ENCODE assay signal across 33 cellular contexts in genomic region chr17:45688353-45688752, GRCh38.
DNase-seq lines count a peak whose midpoint lies in the region; ATAC-seq, FAIRE-seq and TF ChIP-seq lines count a peak whose summit lies in the region.
"Had no signal": no experiment of that assay in that cellular context is flagged by ENCODE, and none has a peak within 500 bp of the region (broad histone marks: within the 10 kb centered on the region; RNA-seq: fewer than 3 reads in every experiment).

No MANE protein-coding gene starts in this region.

- no peaks in the 10 kb centered on the region; the same call in 1 of the 2 replicates for H4K20me1 ChIP-seq in GM12878 (ENCODE audit: control insufficient read depth, insufficient read depth)

- peaks cover 5 to 6% of the 10 kb centered on the region in 2 experiments; a peak in 3 of 4 replicates for H3K27me3 ChIP-seq in GM12878 (replicated peaks in 1 of 2; ENCODE audit: control insufficient read depth in 2 of 2, insufficient read depth in 2 of 2, low read length in 1 of 2)
- H3K27me3 ChIP-seq: cardiac muscle cell had no signal

- in situ Hi-C loops in GM12878 (cut with MboI) = no loop called here

- no peaks in the 10 kb centered on the region for H3K4me1 Mint-ChIP-seq in CD14-positive monocyte
- H3K4me1 Mint-ChIP-seq in activated T-helper 17 cell treated with anti-CD3 and anti-CD28 coated beads, Interleukin-2, amount 50 U/mL, for 72 hours = no peaks in the 10 kb centered on the region
- H3K4me1 Mint-ChIP-seq: endodermal cell, immature natural killer cell had no signal

- POLR2A ChIA-PET in GM12878 (lab: Charles Lee) = no interaction called here

- no peak for TF ChIP-seq POLR2A in GM12878 (IDR thresholded peaks at IDR 0.05; ENCODE audit: low read depth, low read length)

- SMC1A ChIA-PET in GM12878 (lab: Charles Lee; ENCODE audit: uncharacterized antibody, unreplicated experiment) = no interaction called here

- H3K27ac ChIP-seq in GM12878 (ENCODE audit: control insufficient read depth, insufficient read depth) = no peak overlapping the region
- H3K27ac ChIP-seq: cardiac muscle cell, esophagus muscularis mucosa, gastroesophageal sphincter, psoas muscle, stomach, tibial nerve had no signal

- peaks cover 19 to 34% (median 25%) of the 10 kb centered on the region in 3 donors for H3K27me3 Mint-ChIP-seq in CD14-positive monocyte (ENCODE audit: low read depth in 3 of 3)
- H3K27me3 Mint-ChIP-seq in activated T-helper 17 cell treated with anti-CD3 and anti-CD28 coated beads, Interleukin-2, amount 50 U/mL, for 72 hours = peaks cover 26% of the 10 kb centered on the region

- no TSS peak for BruUV-seq in GM12878 (replicated peaks; lab: Mats Ljungman, UMichigan)

- intact Hi-C loops in CD14-positive monocyte (cut with micrococcal nuclease) (no loop called here), GM12878 (cut with micrococcal nuclease; ENCODE audit: unreplicated experiment) (no loop called here)

- H3K36me3 ChIP-seq in GM12878 (ENCODE audit: control insufficient read depth in 2 of 2, insufficient read depth in 2 of 2, low read length in 1 of 2) = no peaks in the 10 kb centered on the region
- H3K36me3 ChIP-seq: cardiac muscle cell, esophagus muscularis mucosa, gastroesophageal sphincter, stomach, tibial nerve had no signal

- RAD21 ChIA-PET in GM12878 (lab: Charles Lee; ENCODE audit: unreplicated experiment) = no interaction called here

- DNase-seq in CD14-positive monocyte (ENCODE audit: low spot score) = peak; percentile 24
- DNase-seq in NCI-H1694 treated with DMSO at 0.1 percent for 48 hours (lab: John Stamatoyannopoulos, UW) = peak; percentile 85
- no peak for DNase-seq in GM12878 (ENCODE audit: low read depth, low spot score)
- DNase-seq in medulla oblongata (ENCODE audit: extremely low spot score) = peak; percentile 32
- no peak for DNase-seq in NCI-H187 (lab: John Stamatoyannopoulos, UW)
- DNase-seq: ACHN; activated CD8-positive, alpha-beta T cell treated with anti-CD3 and anti-CD28 coated beads for 36 hours; cortex of kidney; DMS53; endodermal cell; GF-D8; HCEC 1CT; immature natural killer cell; Kasumi-1; left colon; mesenchymal stem cell; NCI-H1048; NCI-H1930; NCI-H345; NCI-H748 treated with DMSO at 0.1 percent for 48 hours; psoas muscle; stimulated activated CD8-positive, alpha-beta memory T cell treated with anti-CD3 and anti-CD28 coated beads, Interleukin-4, amount 100 ng/mL, for 48 hours; stomach; T-helper 2 cell had no signal

- no peak overlapping the region for H2AFZ ChIP-seq in GM12878 (ENCODE audit: control insufficient read depth, low read depth, low read length)

- TF ChIP-seq CTCF in CD14-positive monocyte (IDR thresholded peaks at IDR 0.05) (no peak), GM12878 (IDR thresholded peaks at IDR 0.05 in 2 of 3, conservative IDR thresholded peaks at IDR 0.05 in 1 of 3; ENCODE audit: control insufficient read depth in 2 of 3, extremely low read depth in 1 of 3, insufficient read depth in 1 of 3, low read depth in 3 of 3, low read length in 3 of 3) (no peak)

- H3K9me3 ChIP-seq in GM12878 (replicated peaks; ENCODE audit: control insufficient read depth, insufficient read depth, low read length) = no peaks in the 10 kb centered on the region
- H3K9me3 ChIP-seq: esophagus muscularis mucosa, gastroesophageal sphincter, psoas muscle, stomach, tibial nerve had no signal

- WGBS in GM12878 (ENCODE audit: insufficient coverage, insufficient replicate concordance, low lambda C conversion rate, missing lambda C conversion rate) = 41% methylated on average over 10 of the region's 10 CpGs

- no peaks in the 10 kb centered on the region for H3K4me1 ChIP-seq in GM12878 (ENCODE audit: control insufficient read depth, insufficient read depth, low read length)
- H3K4me1 ChIP-seq: esophagus muscularis mucosa, gastroesophageal sphincter, psoas muscle, stomach, tibial nerve had no signal

- ATAC-seq in GM12878 = no peak
- no peak for ATAC-seq in activated T-helper 17 cell treated with anti-CD3 and anti-CD28 coated beads, Interleukin-2, amount 50 U/mL, for 72 hours (replicated peaks)
- no peak for ATAC-seq in GM18517 (IDR thresholded peaks at IDR 0.05; ENCODE audit: unreplicated experiment)
- ATAC-seq: activated CD8-positive, alpha-beta T cell treated with anti-CD3 and anti-CD28 coated beads for 36 hours; gastroesophageal sphincter; left colon; psoas muscle; SK-N-SH treated with all-trans-retinoic acid at 6 μM for 48 hours had no signal

- H3K9me3 Mint-ChIP-seq in CD14-positive monocyte = no peaks in the 10 kb centered on the region
- no peaks in the 10 kb centered on the region for H3K9me3 Mint-ChIP-seq in activated T-helper 17 cell treated with anti-CD3 and anti-CD28 coated beads, Interleukin-2, amount 50 U/mL, for 72 hours
- H3K9me3 Mint-ChIP-seq: activated CD8-positive, alpha-beta T cell treated with anti-CD3 and anti-CD28 coated beads for 36 hours; activated T-helper 2 cell treated with anti-CD3 and anti-CD28 coated beads, Interferon-gamma antibody, Interleukin-2, Interleukin-4, amounts not matched to agents 10 μg/mL and 5 μg/mL and 100 μg/mL, durations not matched to agents 14 hours and 24 hours and 36 hours; endodermal cell; immature natural killer cell had no signal

- no peaks in the 10 kb centered on the region for H3K36me3 Mint-ChIP-seq in CD14-positive monocyte
- no peaks in the 10 kb centered on the region for H3K36me3 Mint-ChIP-seq in activated T-helper 17 cell treated with anti-CD3 and anti-CD28 coated beads, Interleukin-2, amount 50 U/mL, for 72 hours (ENCODE audit: low read depth)
- H3K36me3 Mint-ChIP-seq: activated naive CD8-positive, alpha-beta T cell; immature natural killer cell had no signal

- CTCF ChIA-PET in GM12878 (lab: Yijun Ruan, JAX) = no interaction called here

- H3K79me2 ChIP-seq in GM12878 (ENCODE audit: control insufficient read depth, insufficient read depth, low read length) = no peaks in the 10 kb centered on the region

- no peak overlapping the region for H3K4me3 Mint-ChIP-seq in CD14-positive monocyte
- no peak overlapping the region for H3K4me3 Mint-ChIP-seq in activated T-helper 17 cell treated with anti-CD3 and anti-CD28 coated beads, Interleukin-2, amount 50 U/mL, for 72 hours
- H3K4me3 Mint-ChIP-seq: activated CD8-positive, alpha-beta T cell treated with anti-CD3 and anti-CD28 coated beads for 36 hours; activated naive CD8-positive, alpha-beta T cell; endodermal cell; immature natural killer cell had no signal

- TF ChIP-seq RAD21 in GM12878 (IDR thresholded peaks at IDR 0.05; ENCODE audit: insufficient read depth, low read depth, low read length) = no peak

- H3K4me2 ChIP-seq in GM12878 (ENCODE audit: control insufficient read depth, insufficient read depth) = no peak overlapping the region

- FAIRE-seq in GM12878 (lab: Jason Lieb, UNC) = no peak

- no peak overlapping the region for H3K27ac Mint-ChIP-seq in CD14-positive monocyte
- no peak overlapping the region for H3K27ac Mint-ChIP-seq in activated T-helper 17 cell treated with anti-CD3 and anti-CD28 coated beads, Interleukin-2, amount 50 U/mL, for 72 hours
- H3K27ac Mint-ChIP-seq: activated CD8-positive, alpha-beta T cell treated with anti-CD3 and anti-CD28 coated beads for 36 hours; activated naive CD8-positive, alpha-beta T cell; activated T-helper 2 cell treated with anti-CD3 and anti-CD28 coated beads, Interferon-gamma antibody, Interleukin-2, Interleukin-4, amounts not matched to agents 10 μg/mL and 5 μg/mL and 100 μg/mL, durations not matched to agents 14 hours and 24 hours and 36 hours; endodermal cell; immature natural killer cell had no signal

- no peak overlapping the region for H3K4me3 ChIP-seq in GM12878
- H3K4me3 ChIP-seq: cardiac muscle cell, esophagus muscularis mucosa, gastroesophageal sphincter, psoas muscle, stomach, tibial nerve had no signal

- TF ChIP-seq EP300 in GM12878 (IDR thresholded peaks at IDR 0.05; ENCODE audit: borderline replicate concordance in 1 of 2, control insufficient read depth in 1 of 2, low read depth in 2 of 2, low read length in 2 of 2) = no peak

- no peak overlapping the region for H3K9ac ChIP-seq in GM12878 (ENCODE audit: control insufficient read depth, insufficient read depth, low read length)

TF ChIP-seq in GM12878, 131 proteins besides CTCF, POLR2A, EP300 and RAD21:
- TF ChIP-seq, protein P1, sequence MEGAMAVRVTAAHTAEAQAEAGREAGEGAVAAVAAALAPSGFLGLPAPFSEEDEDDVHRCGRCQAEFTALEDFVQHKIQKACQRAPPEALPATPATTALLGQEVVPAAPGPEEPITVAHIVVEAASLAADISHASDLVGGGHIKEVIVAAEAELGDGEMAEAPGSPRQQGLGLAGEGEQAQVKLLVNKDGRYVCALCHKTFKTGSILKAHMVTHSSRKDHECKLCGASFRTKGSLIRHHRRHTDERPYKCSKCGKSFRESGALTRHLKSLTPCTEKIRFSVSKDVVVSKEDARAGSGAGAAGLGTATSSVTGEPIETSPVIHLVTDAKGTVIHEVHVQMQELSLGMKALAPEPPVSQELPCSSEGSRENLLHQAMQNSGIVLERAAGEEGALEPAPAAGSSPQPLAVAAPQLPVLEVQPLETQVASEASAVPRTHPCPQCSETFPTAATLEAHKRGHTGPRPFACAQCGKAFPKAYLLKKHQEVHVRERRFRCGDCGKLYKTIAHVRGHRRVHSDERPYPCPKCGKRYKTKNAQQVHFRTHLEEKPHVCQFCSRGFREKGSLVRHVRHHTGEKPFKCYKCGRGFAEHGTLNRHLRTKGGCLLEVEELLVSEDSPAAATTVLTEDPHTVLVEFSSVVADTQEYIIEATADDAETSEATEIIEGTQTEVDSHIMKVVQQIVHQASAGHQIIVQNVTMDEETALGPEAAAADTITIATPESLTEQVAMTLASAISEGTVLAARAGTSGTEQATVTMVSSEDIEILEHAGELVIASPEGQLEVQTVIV (IDR thresholded peaks at IDR 0.05; ENCODE audit: borderline replicate concordance, partially characterized antibody) = no peak
- TF ChIP-seq, protein P2, sequence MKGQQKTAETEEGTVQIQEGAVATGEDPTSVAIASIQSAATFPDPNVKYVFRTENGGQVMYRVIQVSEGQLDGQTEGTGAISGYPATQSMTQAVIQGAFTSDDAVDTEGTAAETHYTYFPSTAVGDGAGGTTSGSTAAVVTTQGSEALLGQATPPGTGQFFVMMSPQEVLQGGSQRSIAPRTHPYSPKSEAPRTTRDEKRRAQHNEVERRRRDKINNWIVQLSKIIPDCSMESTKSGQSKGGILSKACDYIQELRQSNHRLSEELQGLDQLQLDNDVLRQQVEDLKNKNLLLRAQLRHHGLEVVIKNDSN (IDR thresholded peaks at IDR 0.05; ENCODE audit: borderline replicate concordance, extremely low read length, insufficient read depth, low read depth, low read length) = peak; percentile 20
- peak; percentile 51; the same call in 1 of the 2 replicates for TF ChIP-seq RAD51 (IDR thresholded peaks at IDR 0.05)

Comparison
In these comparisons a context has a peak if more than half of its experiments do, and no peak if none do; other contexts are left out.
1. DNase-seq: peak in CD14-positive monocyte (single experiment), NCI-H1694 treated with DMSO at 0.1 percent for 48 hours (single experiment) and medulla oblongata (single experiment); none in GM12878 (single experiment) and NCI-H187 (0 of 2).